In genomic region chr21:41726970-41727783, GRCh38 we compare ENCODE assay signal across 10 cellular contexts. TPM values are rescaled to one million over a fixed set of nuclear protein-coding genes. Genes with fewer than 3 reads are reported as not detected.
DNase-seq lines count a peak whose midpoint lies in the region; ATAC-seq and TF ChIP-seq lines count a peak whose summit lies in the region.
"Had no signal": no experiment of that assay in that cellular context is flagged by ENCODE, and none has a peak within 500 bp of the region (broad histone marks: within the 10 kb centered on the region; RNA-seq: fewer than 3 reads in every experiment).

No MANE protein-coding gene starts in this region.

- no peaks in the 10 kb centered on the region for H3K9me3 ChIP-seq in MG63
- H3K9me3 ChIP-seq in endocrine pancreas (ENCODE audit: control insufficient read depth, low read length): no peaks in the 10 kb centered on the region

- peak overlapping the region; percentile 30 for H3K27ac Mint-ChIP-seq in mesothelial cell of epicardium
- H3K27ac Mint-ChIP-seq: CD4-positive, alpha-beta T cell had no signal

- H3K27me3 Mint-ChIP-seq in mesothelial cell of epicardium (ENCODE audit: low read depth): peaks cover 7% of the 10 kb centered on the region

- H3K27me3 ChIP-seq in MG63 (no peaks in the 10 kb centered on the region), endocrine pancreas (ENCODE audit: control insufficient read depth, insufficient read depth, low read length) (no peaks in the 10 kb centered on the region)

- ATAC-seq in GM19463 (IDR thresholded peaks at IDR 0.05; ENCODE audit: unreplicated experiment) (no peak), GM21576 (IDR thresholded peaks at IDR 0.05; ENCODE audit: unreplicated experiment) (no peak)

- H3K4me3 Mint-ChIP-seq in mesothelial cell of epicardium: no peak overlapping the region
- H3K4me3 Mint-ChIP-seq: CD4-positive, alpha-beta T cell had no signal

- peaks cover 2% of the 10 kb centered on the region for H3K36me3 Mint-ChIP-seq in mesothelial cell of epicardium

- H3K9ac ChIP-seq in endocrine pancreas (ENCODE audit: control insufficient read depth, insufficient read depth, low read length): peak overlapping the region; percentile 24

- H3K4me3 ChIP-seq in MG63: no peak overlapping the region
- no peak overlapping the region for H3K4me3 ChIP-seq in endocrine pancreas (ENCODE audit: control insufficient read depth, insufficient read depth, low read length)

- peaks cover 11% of the 10 kb centered on the region for H3K9me3 Mint-ChIP-seq in mesothelial cell of epicardium

- peaks cover 27% of the 10 kb centered on the region for H3K4me1 Mint-ChIP-seq in mesothelial cell of epicardium

- DNase-seq in AG08396 (ENCODE audit: low spot score): peak; percentile 61
- DNase-seq in MG63: peak; percentile 88
- no peak for DNase-seq in mesothelial cell of epicardium (ENCODE audit: low spot score in 2 of 2, unreplicated experiment in 2 of 2)
- DNase-seq in amygdala (lab: John Stamatoyannopoulos, UW): no peak
- DNase-seq in OCI-M2 (lab: John Stamatoyannopoulos, UW; ENCODE audit: unreplicated experiment): no peak
- DNase-seq: activated T-cell treated with anti-CD3 and anti-CD28 coated beads, Interleukin-2, amount 50 U/mL, for 48 hours; CD4-positive, alpha-beta T cell had no signal

- no peaks in the 10 kb centered on the region for H3K4me1 ChIP-seq in endocrine pancreas (ENCODE audit: control insufficient read depth, insufficient read depth, low read length)

- TF ChIP-seq CTCF in mesothelial cell of epicardium (IDR thresholded peaks at IDR 0.05; ENCODE audit: unreplicated experiment): no peak

- no peaks in the 10 kb centered on the region for H3K36me3 ChIP-seq in MG63
- H3K36me3 ChIP-seq in endocrine pancreas (ENCODE audit: control insufficient read depth, insufficient read depth, low read length): no peaks in the 10 kb centered on the region

RNA-seq across cellular contexts. Expression of gene RIPK4, which starts 39.7 kb away (rescaled TPM):
- 0.76 and 2.2 TPM in 2 replicates for total RNA-seq in MG63 (2014; rRNA removed; shearing (Covaris generic); ENCODE audit: low replicate concordance)
- total RNA-seq in mesothelial cell of epicardium: 14.7 to 16.0 TPM (median 15.7 TPM) in 3 replicates

Comparison
In these comparisons a context has a peak if more than half of its experiments do, and no peak if none do; other contexts are left out.
1. DNase-seq: peak in AG08396 (single experiment) and MG63 (single experiment); none in mesothelial cell of epicardium (0 of 2), amygdala (0 of 56) and OCI-M2 (single experiment).